In genomic region chr3:171088984-171089754, GRCh38 we compare ENCODE assay signal across 9 cellular contexts.
A peak's percentile ranks its signal among the peaks of the same experiment; 100 is the strongest.
DNase-seq lines count a peak whose midpoint lies in the region; ATAC-seq and TF ChIP-seq lines count a peak whose summit lies in the region.
"Had no signal": no experiment of that assay in that cellular context is flagged by ENCODE, and none has a peak within 500 bp of the region (broad histone marks: within the 10 kb centered on the region; RNA-seq: fewer than 3 reads in every experiment).

No MANE protein-coding gene starts in this region.

- H3K9me3 Mint-ChIP-seq in activated T-cell treated with anti-CD3 and anti-CD28 coated beads, Interleukin-2, amount 50 U/mL, for 72 hours, result no peaks in the 10 kb centered on the region

- H3K4me1 ChIP-seq in left ventricle myocardium inferior, result peaks cover 39% of the 10 kb centered on the region

- intact Hi-C loops in left ventricle myocardium inferior (cut with micrococcal nuclease), result no loop called here

- peaks cover 5% of the 10 kb centered on the region for H3K36me3 ChIP-seq in left ventricle myocardium inferior

- H3K27ac Mint-ChIP-seq in activated T-cell treated with anti-CD3 and anti-CD28 coated beads, Interleukin-2, amount 50 U/mL, for 72 hours, result no peak overlapping the region
- H3K27ac Mint-ChIP-seq: IgD-negative memory B cell had no signal

- H3K27ac ChIP-seq in left ventricle myocardium inferior (replicated peaks) (peak overlapping the region; percentile 50), temporal lobe (ENCODE audit: low read depth, low read length) (peak overlapping the region; percentile 28)

- H3K4me3 ChIP-seq in left ventricle myocardium inferior, result no peak overlapping the region

- TF ChIP-seq CTCF in left ventricle myocardium inferior (IDR thresholded peaks at IDR 0.05; ENCODE audit: borderline replicate concordance), result no peak

- peaks cover 0 to 2% of the 10 kb centered on the region in 2 donors for H3K36me3 Mint-ChIP-seq in activated T-cell treated with anti-CD3 and anti-CD28 coated beads, Interleukin-2, amount 50 U/mL, for 72 hours (ENCODE audit: insufficient read depth in 2 of 2)

- no peaks in the 10 kb centered on the region for H3K27me3 Mint-ChIP-seq in activated T-cell treated with anti-CD3 and anti-CD28 coated beads, Interleukin-2, amount 50 U/mL, for 72 hours (ENCODE audit: low read depth)
- H3K27me3 Mint-ChIP-seq: IgD-negative memory B cell had no signal

- H3K4me3 Mint-ChIP-seq in activated T-cell treated with anti-CD3 and anti-CD28 coated beads, Interleukin-2, amount 50 U/mL, for 72 hours, result no peak overlapping the region
- H3K4me3 Mint-ChIP-seq: IgD-negative memory B cell had no signal

- peaks cover 4% of the 10 kb centered on the region for H3K4me1 Mint-ChIP-seq in activated T-cell treated with anti-CD3 and anti-CD28 coated beads, Interleukin-2, amount 50 U/mL, for 72 hours (ENCODE audit: low read depth)
- H3K4me1 Mint-ChIP-seq: IgD-negative memory B cell had no signal

- peak; percentile 40 to 69 for ATAC-seq in activated T-cell treated with anti-CD3 and anti-CD28 coated beads, Interleukin-2, amount 50 U/mL, for 72 hours (replicated peaks in 1 of 2)
- ATAC-seq in GM21390 (IDR thresholded peaks at IDR 0.05; ENCODE audit: unreplicated experiment) (no peak), GM21619 (IDR thresholded peaks at IDR 0.05; ENCODE audit: unreplicated experiment) (no peak), HG03196 (IDR thresholded peaks at IDR 0.05; ENCODE audit: unreplicated experiment) (no peak)

- no peaks in the 10 kb centered on the region for H3K9me3 ChIP-seq in left ventricle myocardium inferior (replicated peaks)

- DNase-seq in activated T-cell treated with anti-CD3 and anti-CD28 coated beads, Interleukin-2, amount 50 U/mL, for 72 hours, result no peak
- DNase-seq in activated T-cell treated with anti-CD3 and anti-CD28 coated beads for 4 hours (no peak), SW480 (ENCODE audit: low spot score) (peak; percentile 13), left ventricle myocardium inferior (no peak)

- H3K27me3 ChIP-seq in left ventricle myocardium inferior (ENCODE audit: low read depth), result no peaks in the 10 kb centered on the region

Comparison
In these comparisons a context has a peak if more than half of its experiments do, and no peak if none do; other contexts are left out.
1. ATAC-seq: peak in activated T-cell treated with anti-CD3 and anti-CD28 coated beads, Interleukin-2, amount 50 U/mL, for 72 hours (2 of 2); none in GM21390 (single experiment), GM21619 (single experiment) and HG03196 (single experiment).